21 cellular contexts compared by ENCODE assay signal in the genomic region with DNA sequence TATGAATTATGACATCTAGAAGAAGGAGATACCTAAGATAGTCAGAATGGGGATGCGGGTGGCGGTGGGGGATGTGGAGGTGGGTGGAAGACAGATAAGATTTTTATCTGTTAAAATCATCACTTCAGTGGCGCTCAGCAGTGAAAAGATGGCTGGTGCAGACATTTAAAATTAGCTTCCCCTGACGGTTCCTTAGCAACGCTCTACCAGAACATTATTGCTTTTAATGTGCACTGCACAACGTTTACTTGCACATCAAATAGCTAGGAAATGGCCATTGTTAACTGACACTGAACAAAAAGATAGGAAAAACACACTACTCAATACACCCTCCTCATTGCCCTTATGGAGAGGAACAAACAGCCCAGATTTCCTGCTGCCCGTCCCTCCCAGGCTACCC.
A peak's percentile ranks its signal among the peaks of the same experiment; 100 is the strongest.
DNase-seq lines count a peak whose midpoint lies in the region; ATAC-seq and TF ChIP-seq lines count a peak whose summit lies in the region.
"Had no signal": no experiment of that assay in that cellular context is flagged by ENCODE, and none has a peak within 500 bp of the region (broad histone marks: within the 10 kb centered on the region; RNA-seq: fewer than 3 reads in every experiment).

No MANE protein-coding gene starts in this region.

- DNase-seq in activated CD4-positive, alpha-beta T cell treated with anti-CD3 and anti-CD28 coated beads for 36 hours: peak; percentile 9
- no peak for DNase-seq in activated CD4-positive, alpha-beta T cell treated with anti-CD3 and anti-CD28 coated beads, Interleukin-2, amount 10 ng/mL, durations not matched to agents 7 days and 5 days
- DNase-seq in NCI-H1417 treated with DMSO at 0.1 percent for 48 hours (lab: John Stamatoyannopoulos, UW) (peak; percentile 69), NCI-H748 treated with DMSO at 0.1 percent for 48 hours (lab: John Stamatoyannopoulos, UW) (peak; percentile 94), neural crest cell (ENCODE audit: low read depth, low spot score) (no peak), MCF 10A (ENCODE audit: unreplicated experiment) (no peak), DMS53 (lab: John Stamatoyannopoulos, UW) (no peak), left ventricle myocardium inferior (no peak)
- DNase-seq: activated effector memory CD4-positive, alpha-beta T cell treated with Interleukin-2 at 50 U/mL for 16 hours; activated T-cell treated with anti-CD3 and anti-CD28 coated beads for 4 hours; CD8-positive, alpha-beta T cell; NCI-H1048; NCI-H2171; NCI-H526 treated with DMSO at 0.1 percent for 48 hours; OCI-M1; transverse colon; WERI-Rb-1 had no signal

- TF ChIP-seq CTCF in neural crest cell (conservative IDR thresholded peaks at IDR 0.05): no peak
- TF ChIP-seq CTCF in MCF 10A (IDR thresholded peaks at IDR 0.05; ENCODE audit: unreplicated experiment): no peak
- TF ChIP-seq CTCF in left ventricle myocardium inferior (IDR thresholded peaks at IDR 0.05; ENCODE audit: borderline replicate concordance): no peak

- no peak overlapping the region for H3K4me3 ChIP-seq in left ventricle myocardium inferior
- H3K4me3 ChIP-seq: GM23338, prostate gland, transverse colon had no signal

- peaks cover 25% of the 10 kb centered on the region for H3K4me1 ChIP-seq in left ventricle myocardium inferior
- H3K4me1 ChIP-seq: prostate gland, transverse colon had no signal

- H3K27me3 ChIP-seq in left ventricle myocardium inferior (ENCODE audit: low read depth): no peaks in the 10 kb centered on the region
- H3K27me3 ChIP-seq: transverse colon had no signal

- CTCF ChIA-PET in activated CD4-positive, alpha-beta T cell treated with anti-CD3 and anti-CD28 coated beads for 36 hours (lab: Charles Lee): no interaction called here
- CTCF ChIA-PET in activated CD4-positive, alpha-beta T cell treated with anti-CD3 and anti-CD28 coated beads, Interleukin-2, amount 10 ng/mL, durations not matched to agents 7 days and 5 days (lab: Charles Lee): no interaction called here
- CTCF ChIA-PET in MCF 10A (lab: Yijun Ruan, JAX): no interaction called here

- H3K36me3 Mint-ChIP-seq in activated CD4-positive, alpha-beta T cell treated with anti-CD3 and anti-CD28 coated beads for 36 hours (ENCODE audit: low read depth): no peaks in the 10 kb centered on the region
- H3K36me3 Mint-ChIP-seq in activated CD4-positive, alpha-beta T cell treated with anti-CD3 and anti-CD28 coated beads, Interleukin-2, amount 10 ng/mL, durations not matched to agents 7 days and 5 days (ENCODE audit: low read depth): no peaks in the 10 kb centered on the region
- H3K36me3 Mint-ChIP-seq in neural crest cell (ENCODE audit: low read depth) (peaks cover 11% of the 10 kb centered on the region), MCF 10A (ENCODE audit: insufficient read depth, unreplicated experiment) (peaks cover 18% of the 10 kb centered on the region)
- H3K36me3 Mint-ChIP-seq: CD8-positive, alpha-beta T cell had no signal

- peaks cover 2% of the 10 kb centered on the region for H3K9me3 Mint-ChIP-seq in activated CD4-positive, alpha-beta T cell treated with anti-CD3 and anti-CD28 coated beads for 36 hours (ENCODE audit: low read depth)
- no peaks in the 10 kb centered on the region for H3K9me3 Mint-ChIP-seq in activated CD4-positive, alpha-beta T cell treated with anti-CD3 and anti-CD28 coated beads, Interleukin-2, amount 10 ng/mL, durations not matched to agents 7 days and 5 days
- H3K9me3 Mint-ChIP-seq in neural crest cell (peaks cover 9% of the 10 kb centered on the region), MCF 10A (ENCODE audit: unreplicated experiment) (no peaks in the 10 kb centered on the region)
- H3K9me3 Mint-ChIP-seq: CD8-positive, alpha-beta T cell had no signal

- no peak overlapping the region for H3K27ac ChIP-seq in left ventricle myocardium inferior (replicated peaks)
- H3K27ac ChIP-seq: epithelial cell of prostate, KMS-11, prostate gland, transverse colon, WERI-Rb-1 had no signal

- no TSS peak for BruUV-seq in MCF 10A (replicated peaks; lab: Mats Ljungman, UMichigan)

- H3K4me1 Mint-ChIP-seq in activated CD4-positive, alpha-beta T cell treated with anti-CD3 and anti-CD28 coated beads for 36 hours: peaks cover 16% of the 10 kb centered on the region
- peaks cover 10% of the 10 kb centered on the region for H3K4me1 Mint-ChIP-seq in activated CD4-positive, alpha-beta T cell treated with anti-CD3 and anti-CD28 coated beads, Interleukin-2, amount 10 ng/mL, durations not matched to agents 7 days and 5 days
- H3K4me1 Mint-ChIP-seq in neural crest cell: peaks cover 17% of the 10 kb centered on the region
- no peaks in the 10 kb centered on the region for H3K4me1 Mint-ChIP-seq in MCF 10A (ENCODE audit: insufficient read depth, unreplicated experiment)

- intact Hi-C loops in activated CD4-positive, alpha-beta T cell treated with anti-CD3 and anti-CD28 coated beads for 36 hours (cut with DNase I, micrococcal nuclease): no loop called here
- intact Hi-C loops in MCF 10A (cut with micrococcal nuclease) (no loop called here), left ventricle myocardium inferior (cut with micrococcal nuclease) (no loop called here)

- peaks cover 9% of the 10 kb centered on the region for H3K36me3 ChIP-seq in left ventricle myocardium inferior
- H3K36me3 ChIP-seq: prostate gland, transverse colon, WERI-Rb-1 had no signal

- H3K27ac Mint-ChIP-seq in activated CD4-positive, alpha-beta T cell treated with anti-CD3 and anti-CD28 coated beads for 36 hours: no peak overlapping the region
- H3K27ac Mint-ChIP-seq in activated CD4-positive, alpha-beta T cell treated with anti-CD3 and anti-CD28 coated beads, Interleukin-2, amount 10 ng/mL, durations not matched to agents 7 days and 5 days: no peak overlapping the region
- H3K27ac Mint-ChIP-seq in neural crest cell (ENCODE audit: unreplicated experiment): peak overlapping the region; percentile 79
- no peak overlapping the region for H3K27ac Mint-ChIP-seq in MCF 10A (ENCODE audit: low read depth, unreplicated experiment)
- H3K27ac Mint-ChIP-seq: CD8-positive, alpha-beta T cell; GM23338 had no signal

- no peak for ATAC-seq in activated CD4-positive, alpha-beta T cell treated with anti-CD3 and anti-CD28 coated beads for 36 hours
- ATAC-seq: CD8-positive, alpha-beta T cell; GM23338 had no signal

- H3K27me3 Mint-ChIP-seq in activated CD4-positive, alpha-beta T cell treated with anti-CD3 and anti-CD28 coated beads for 36 hours: peaks cover 2% of the 10 kb centered on the region
- H3K27me3 Mint-ChIP-seq in activated CD4-positive, alpha-beta T cell treated with anti-CD3 and anti-CD28 coated beads, Interleukin-2, amount 10 ng/mL, durations not matched to agents 7 days and 5 days: peaks cover 2% of the 10 kb centered on the region
- H3K27me3 Mint-ChIP-seq in neural crest cell (ENCODE audit: low read depth) (no peaks in the 10 kb centered on the region), MCF 10A (ENCODE audit: insufficient read depth, unreplicated experiment) (no peaks in the 10 kb centered on the region)

- no peak overlapping the region for H3K4me3 Mint-ChIP-seq in activated CD4-positive, alpha-beta T cell treated with anti-CD3 and anti-CD28 coated beads for 36 hours
- H3K4me3 Mint-ChIP-seq in activated CD4-positive, alpha-beta T cell treated with anti-CD3 and anti-CD28 coated beads, Interleukin-2, amount 10 ng/mL, durations not matched to agents 7 days and 5 days: no peak overlapping the region
- H3K4me3 Mint-ChIP-seq in neural crest cell (peak overlapping the region; percentile 44), MCF 10A (ENCODE audit: unreplicated experiment) (no peak overlapping the region)
- H3K4me3 Mint-ChIP-seq: CD8-positive, alpha-beta T cell; GM23338 had no signal

- H3K9me3 ChIP-seq in left ventricle myocardium inferior (replicated peaks): no peaks in the 10 kb centered on the region
- H3K9me3 ChIP-seq: prostate gland, transverse colon had no signal

- POLR2A ChIA-PET in activated CD4-positive, alpha-beta T cell treated with anti-CD3 and anti-CD28 coated beads for 36 hours (lab: Charles Lee): no interaction called here
- POLR2A ChIA-PET in activated CD4-positive, alpha-beta T cell treated with anti-CD3 and anti-CD28 coated beads, Interleukin-2, amount 10 ng/mL, durations not matched to agents 7 days and 5 days (lab: Charles Lee): no interaction called here
- POLR2A ChIA-PET in MCF 10A (lab: Yijun Ruan, JAX): no interaction called here

Comparison
In these comparisons a context has a peak if more than half of its experiments do, and no peak if none do; other contexts are left out.
1. DNase-seq: peak in activated CD4-positive, alpha-beta T cell treated with anti-CD3 and anti-CD28 coated beads for 36 hours (single experiment), NCI-H1417 treated with DMSO at 0.1 percent for 48 hours (single experiment) and NCI-H748 treated with DMSO at 0.1 percent for 48 hours (single experiment); none in activated CD4-positive, alpha-beta T cell treated with anti-CD3 and anti-CD28 coated beads, Interleukin-2, amount 10 ng/mL, durations not matched to agents 7 days and 5 days (single experiment), neural crest cell (single experiment), MCF 10A (single experiment), DMS53 (single experiment) and left ventricle myocardium inferior (single experiment).